ENCODE assay signal across 11 cellular contexts in the genomic region with DNA sequence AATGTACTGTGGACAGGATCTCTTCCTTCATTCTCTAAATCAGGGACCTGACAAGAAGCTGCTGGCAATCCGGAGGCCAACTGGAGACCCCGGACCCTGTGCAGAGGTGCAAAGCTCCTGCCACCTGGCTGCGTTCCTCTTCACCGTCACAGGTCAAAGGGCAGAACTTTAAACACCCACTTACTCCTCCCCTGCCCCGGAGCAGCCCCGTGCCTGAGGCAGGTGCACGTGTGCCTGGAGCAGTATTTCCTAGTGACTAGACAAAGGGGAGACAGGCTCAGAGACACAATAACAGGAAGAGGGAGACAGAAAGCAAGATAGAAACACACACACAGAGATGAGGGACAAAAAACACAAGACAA. TPM values are rescaled to one million over a fixed set of nuclear protein-coding genes. Genes with fewer than 3 reads are reported as not detected.
A peak's percentile ranks its signal among the peaks of the same experiment; 100 is the strongest.
DNase-seq lines count a peak whose midpoint lies in the region; ATAC-seq and TF ChIP-seq lines count a peak whose summit lies in the region.
"Had no signal": no experiment of that assay in that cellular context is flagged by ENCODE, and none has a peak within 500 bp of the region (broad histone marks: within the 10 kb centered on the region; RNA-seq: fewer than 3 reads in every experiment).

No MANE protein-coding gene starts in this region.

- peak overlapping the region; percentile 89 for H2AFZ ChIP-seq in Karpas-422 (ENCODE audit: low read length)

- peak overlapping the region; percentile 54 for H3K4me2 ChIP-seq in Karpas-422 (ENCODE audit: low read depth, low read length, poor library complexity, severe bottlenecking)

- DNase-seq in Caco-2: peak; percentile 80 to 86
- no peak for DNase-seq in Karpas-422
- no peak for DNase-seq in activated T-helper 1 cell treated with anti-CD3 and anti-CD28 coated beads, Interleukin-12 subunit alpha, Interleukin-12 subunit beta, Interleukin-2, Interleukin-4 antibody, amounts not matched to agents 30 ng/mL and 10 ng/mL and 1 ng/mL, durations not matched to agents 14 hours and 24 hours and 36 hours (ENCODE audit: low spot score)
- DNase-seq in mucosa of descending colon: peak; percentile 23 to 62 (median 60)
- DNase-seq in prostate gland (ENCODE audit: low spot score): no peak
- DNase-seq in activated effector memory CD4-positive, alpha-beta T cell treated with Interleukin-2 at 50 U/mL for 16 hours: no peak
- no peak for DNase-seq in DMS114 treated with DMSO at 0.1 percent for 48 hours (lab: John Stamatoyannopoulos, UW; ENCODE audit: unreplicated experiment)

- TF ChIP-seq CTCF in Caco-2 (IDR thresholded peaks at IDR 0.05; ENCODE audit: insufficient read depth in 1 of 2, low read depth in 1 of 2, low read length in 1 of 2, severe bottlenecking in 1 of 2, unreplicated experiment in 1 of 2): no peak
- no peak for TF ChIP-seq CTCF in mucosa of descending colon (IDR thresholded peaks at IDR 0.05)
- TF ChIP-seq CTCF in prostate gland (IDR thresholded peaks at IDR 0.05): no peak

- no peaks in the 10 kb centered on the region for H3K36me3 Mint-ChIP-seq in Caco-2 (ENCODE audit: insufficient read depth, unreplicated experiment)
- H3K36me3 Mint-ChIP-seq in activated T-helper 1 cell treated with anti-CD3 and anti-CD28 coated beads, Interleukin-12 subunit alpha, Interleukin-12 subunit beta, Interleukin-2, Interleukin-4 antibody, amounts not matched to agents 30 ng/mL and 10 ng/mL and 1 ng/mL, durations not matched to agents 14 hours and 24 hours and 36 hours (ENCODE audit: low read depth): peaks cover 2% of the 10 kb centered on the region
- H3K36me3 Mint-ChIP-seq: activated naive CD8-positive, alpha-beta T cell had no signal

- no peak overlapping the region for H3K27ac ChIP-seq in Karpas-422 (ENCODE audit: low read length)
- no peak overlapping the region for H3K27ac ChIP-seq in prostate gland
- H3K27ac ChIP-seq: vagina had no signal

- H4K20me1 ChIP-seq in Karpas-422 (ENCODE audit: insufficient read depth, low read depth, low read length): no peaks in the 10 kb centered on the region

- CTCF ChIA-PET in Caco-2 (lab: Charles Lee): interaction anchor here (0.7 to 3.1 kb wide), 6 partner anchors 10 to 275 kb away, joined by 3 to 21 read pairs (median 4); partner anchors contain the start of gene SUCO

- H3K27me3 ChIP-seq in Caco-2 (replicated peaks; ENCODE audit: control insufficient read depth, insufficient read depth, low read length) (no peaks in the 10 kb centered on the region), Karpas-422 (ENCODE audit: low read length) (no peaks in the 10 kb centered on the region), prostate gland (replicated peaks; ENCODE audit: insufficient read depth) (no peaks in the 10 kb centered on the region)
- H3K27me3 ChIP-seq: vagina had no signal

- no peaks in the 10 kb centered on the region for H3K36me3 ChIP-seq in Caco-2 (ENCODE audit: control insufficient read depth, insufficient read depth, low read length)
- H3K36me3 ChIP-seq in Karpas-422 (ENCODE audit: insufficient read depth, low read length): no peaks in the 10 kb centered on the region
- no peaks in the 10 kb centered on the region for H3K36me3 ChIP-seq in mucosa of descending colon (ENCODE audit: low read depth)
- no peaks in the 10 kb centered on the region for H3K36me3 ChIP-seq in prostate gland
- H3K36me3 ChIP-seq: vagina had no signal

- peak overlapping the region; percentile 88 for H3K27ac Mint-ChIP-seq in Caco-2 (ENCODE audit: unreplicated experiment)
- H3K27ac Mint-ChIP-seq in activated T-helper 1 cell treated with anti-CD3 and anti-CD28 coated beads, Interleukin-12 subunit alpha, Interleukin-12 subunit beta, Interleukin-2, Interleukin-4 antibody, amounts not matched to agents 30 ng/mL and 10 ng/mL and 1 ng/mL, durations not matched to agents 14 hours and 24 hours and 36 hours: peak overlapping the region; percentile 81
- H3K27ac Mint-ChIP-seq: activated naive CD8-positive, alpha-beta T cell had no signal

- ATAC-seq in mucosa of descending colon (peak; percentile 69), HG02610 (IDR thresholded peaks at IDR 0.05; ENCODE audit: unreplicated experiment) (no peak)

- BruUV-seq in Caco-2 (replicated peaks; lab: Mats Ljungman, UMichigan): no TSS peak

- H3K4me1 Mint-ChIP-seq in Caco-2 (ENCODE audit: low read depth, unreplicated experiment): peaks cover 61% of the 10 kb centered on the region
- peaks cover 40% of the 10 kb centered on the region for H3K4me1 Mint-ChIP-seq in activated T-helper 1 cell treated with anti-CD3 and anti-CD28 coated beads, Interleukin-12 subunit alpha, Interleukin-12 subunit beta, Interleukin-2, Interleukin-4 antibody, amounts not matched to agents 30 ng/mL and 10 ng/mL and 1 ng/mL, durations not matched to agents 14 hours and 24 hours and 36 hours (ENCODE audit: low read depth)

- H3K9me3 ChIP-seq in Caco-2 (no peaks in the 10 kb centered on the region), Karpas-422 (ENCODE audit: low read length) (no peaks in the 10 kb centered on the region), mucosa of descending colon (no peaks in the 10 kb centered on the region), prostate gland (no peaks in the 10 kb centered on the region)
- H3K9me3 ChIP-seq: vagina had no signal

- peak overlapping the region; percentile 49; the same call in 1 of the 2 replicates for H3K9ac ChIP-seq in Karpas-422 (ENCODE audit: low read length)

- intact Hi-C loops in Caco-2 (cut with micrococcal nuclease; ENCODE audit: unreplicated experiment) (loop anchor here (1.0 to 2.0 kb wide), 5 partner anchors 20 to 269 kb away; no protein-coding TSS in a partner anchor), mucosa of descending colon (cut with DNase I, micrococcal nuclease) (loop anchor here (10.0 kb wide), 2 partner anchors 254 to 264 kb away; no protein-coding TSS in a partner anchor), prostate gland (cut with DNase I) (loop anchor here (5.0 kb wide), 1 partner anchor 82 kb away; the partner anchor contains the start of gene SUCO)
- intact Hi-C loops in activated T-helper 1 cell treated with anti-CD3 and anti-CD28 coated beads, Interleukin-12 subunit alpha, Interleukin-12 subunit beta, Interleukin-2, Interleukin-4 antibody, amounts not matched to agents 30 ng/mL and 10 ng/mL and 1 ng/mL, durations not matched to agents 14 hours and 24 hours and 36 hours (cut with micrococcal nuclease): loop anchor here (1.0 to 5.0 kb wide), 7 partner anchors 82 to 756 kb away; partner anchors contain the start of gene TNFSF4

- 54% methylated on average over 7 of the region's 7 CpGs for WGBS in prostate gland

- POLR2A ChIA-PET in Caco-2 (lab: Charles Lee): interaction anchor here (0.6 to 3.2 kb wide), 3 partner anchors 10 to 82 kb away, joined by 3 to 42 read pairs (median 5); partner anchors contain the start of gene SUCO

- H3K79me2 ChIP-seq in Karpas-422 (ENCODE audit: low read length): no peaks in the 10 kb centered on the region

- H3K9me3 Mint-ChIP-seq in Caco-2 (ENCODE audit: unreplicated experiment): no peaks in the 10 kb centered on the region
- no peaks in the 10 kb centered on the region for H3K9me3 Mint-ChIP-seq in activated T-helper 1 cell treated with anti-CD3 and anti-CD28 coated beads, Interleukin-12 subunit alpha, Interleukin-12 subunit beta, Interleukin-2, Interleukin-4 antibody, amounts not matched to agents 30 ng/mL and 10 ng/mL and 1 ng/mL, durations not matched to agents 14 hours and 24 hours and 36 hours

- H3K4me3 Mint-ChIP-seq in Caco-2 (ENCODE audit: unreplicated experiment): peak overlapping the region; percentile 68
- H3K4me3 Mint-ChIP-seq in activated T-helper 1 cell treated with anti-CD3 and anti-CD28 coated beads, Interleukin-12 subunit alpha, Interleukin-12 subunit beta, Interleukin-2, Interleukin-4 antibody, amounts not matched to agents 30 ng/mL and 10 ng/mL and 1 ng/mL, durations not matched to agents 14 hours and 24 hours and 36 hours: peak overlapping the region; percentile 43
- H3K4me3 Mint-ChIP-seq: activated naive CD8-positive, alpha-beta T cell had no signal

- H3K27me3 Mint-ChIP-seq in Caco-2 (ENCODE audit: insufficient read depth, unreplicated experiment): no peaks in the 10 kb centered on the region
- H3K27me3 Mint-ChIP-seq in activated T-helper 1 cell treated with anti-CD3 and anti-CD28 coated beads, Interleukin-12 subunit alpha, Interleukin-12 subunit beta, Interleukin-2, Interleukin-4 antibody, amounts not matched to agents 30 ng/mL and 10 ng/mL and 1 ng/mL, durations not matched to agents 14 hours and 24 hours and 36 hours (ENCODE audit: insufficient read depth): peaks cover 2% of the 10 kb centered on the region
- H3K27me3 Mint-ChIP-seq: activated naive CD8-positive, alpha-beta T cell had no signal

- TF ChIP-seq POLR2A in prostate gland (IDR thresholded peaks at IDR 0.05): no peak

- peaks cover 70% of the 10 kb centered on the region for H3K4me1 ChIP-seq in Caco-2
- peaks cover 7% of the 10 kb centered on the region for H3K4me1 ChIP-seq in Karpas-422 (ENCODE audit: low read length)
- peaks cover 11% of the 10 kb centered on the region for H3K4me1 ChIP-seq in mucosa of descending colon (ENCODE audit: low read depth)
- H3K4me1 ChIP-seq in prostate gland (replicated peaks): no peaks in the 10 kb centered on the region
- H3K4me1 ChIP-seq: vagina had no signal

- H3K4me3 ChIP-seq in Caco-2 (ENCODE audit: low read depth, low read length) (peak overlapping the region; percentile 9), Karpas-422 (ENCODE audit: low read length) (no peak overlapping the region), mucosa of descending colon (no peak overlapping the region), prostate gland (no peak overlapping the region)
- H3K4me3 ChIP-seq: vagina had no signal

- no peaks in the 10 kb centered on the region for H3K9me2 ChIP-seq in Karpas-422 (replicated peaks; ENCODE audit: insufficient read depth, low read length)

RNA-seq across cellular contexts. Expression of gene PIGC, which starts 6.6 kb away (rescaled TPM):
- 23.7 and 26.1 TPM in 2 replicates for total RNA-seq in Caco-2 (2022)
- total RNA-seq in Karpas-422 (2014; rRNA removed; shearing (Covaris generic); ENCODE audit: low replicate concordance): 14.5 and 24.7 TPM in 2 replicates
- 22.6 and 23.3 TPM in 2 replicates for total RNA-seq in activated T-helper 1 cell treated with anti-CD3 and anti-CD28 coated beads, Interleukin-12 subunit alpha, Interleukin-12 subunit beta, Interleukin-2, Interleukin-4 antibody, amounts not matched to agents 30 ng/mL and 10 ng/mL and 1 ng/mL, durations not matched to agents 14 hours and 24 hours and 36 hours
- total RNA-seq in mucosa of descending colon: 10 to 100 TPM; 25.6 to 27.7 (median 26.3) TPM
- 10 to 100 TPM; 24.1 to 34.1 TPM for total RNA-seq in prostate gland

RNA-seq across cellular contexts. Expression of gene C1orf105, which starts 30.0 kb away (rescaled TPM):
- total RNA-seq in Caco-2 (2022) (0.82 and 1.9 TPM in 2 replicates), mucosa of descending colon (not detected), prostate gland (1 to 10 TPM in 1 of 2 donors, under 1 TPM in 1; 0.36 to 1.4 TPM)
- not detected in 2 replicates for total RNA-seq in Karpas-422 (2014; rRNA removed; shearing (Covaris generic); ENCODE audit: low replicate concordance)
- total RNA-seq in activated T-helper 1 cell treated with anti-CD3 and anti-CD28 coated beads, Interleukin-12 subunit alpha, Interleukin-12 subunit beta, Interleukin-2, Interleukin-4 antibody, amounts not matched to agents 30 ng/mL and 10 ng/mL and 1 ng/mL, durations not matched to agents 14 hours and 24 hours and 36 hours: not detected in 2 replicates
- total RNA-seq: osteocyte, vagina had no signal

Comparison
In these comparisons a context has a peak if more than half of its experiments do, and no peak if none do; other contexts are left out.
1. DNase-seq: peak in Caco-2 (2 of 2) and mucosa of descending colon (3 of 3); none in Karpas-422 (single experiment), activated T-helper 1 cell treated with anti-CD3 and anti-CD28 coated beads, Interleukin-12 subunit alpha, Interleukin-12 subunit beta, Interleukin-2, Interleukin-4 antibody, amounts not matched to agents 30 ng/mL and 10 ng/mL and 1 ng/mL, durations not matched to agents 14 hours and 24 hours and 36 hours (single experiment), prostate gland (single experiment), activated effector memory CD4-positive, alpha-beta T cell treated with Interleukin-2 at 50 U/mL for 16 hours (single experiment) and DMS114 treated with DMSO at 0.1 percent for 48 hours (single experiment).